7 cellular contexts compared by ENCODE assay signal in the genomic region with DNA sequence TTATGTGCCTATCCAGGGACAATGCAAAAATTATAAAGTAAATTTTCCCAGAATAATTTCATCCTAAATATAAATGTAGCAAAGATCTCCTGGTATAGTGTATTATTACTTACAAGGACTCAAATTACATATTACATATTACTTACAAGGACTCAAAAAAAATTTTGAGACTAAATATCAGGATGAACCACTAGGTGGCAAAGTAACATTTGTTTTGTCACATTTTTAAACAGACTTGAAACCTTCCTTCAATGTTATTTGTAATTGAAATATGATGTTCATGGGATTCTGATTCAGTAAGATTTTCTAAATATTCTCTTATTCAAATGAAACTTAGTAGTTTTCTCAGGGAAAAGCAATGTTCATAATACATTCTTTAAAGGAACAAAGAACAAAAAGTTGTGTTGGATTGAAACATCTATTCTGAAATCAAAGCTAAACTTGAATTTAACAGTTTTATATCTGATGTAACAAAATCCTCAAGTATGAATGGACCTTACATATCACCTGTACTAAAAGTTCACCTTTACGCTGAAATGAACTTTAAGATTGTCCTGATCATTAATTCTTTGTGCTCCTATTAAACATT.
DNase-seq lines count a peak whose midpoint lies in the region; ATAC-seq and TF ChIP-seq lines count a peak whose summit lies in the region.

No MANE protein-coding gene starts in this region.

- no peak overlapping the region for H3K27ac Mint-ChIP-seq in activated naive CD4-positive, alpha-beta T cell treated with anti-CD3 and anti-CD28 coated beads for 36 hours

- ATAC-seq in GM18498 (IDR thresholded peaks at IDR 0.05; ENCODE audit: unreplicated experiment): no peak

- no peaks in the 10 kb centered on the region for H3K4me1 Mint-ChIP-seq in activated naive CD4-positive, alpha-beta T cell treated with anti-CD3 and anti-CD28 coated beads for 36 hours (ENCODE audit: low read depth)

- H3K36me3 Mint-ChIP-seq in activated naive CD4-positive, alpha-beta T cell treated with anti-CD3 and anti-CD28 coated beads for 36 hours (ENCODE audit: low read depth): no peaks in the 10 kb centered on the region

- intact Hi-C loops in activated naive CD4-positive, alpha-beta T cell treated with anti-CD3 and anti-CD28 coated beads for 36 hours (cut with micrococcal nuclease): loop anchor here (1.0 to 2.0 kb wide), 5 partner anchors 34 to 599 kb away; no protein-coding TSS in a partner anchor

- H3K4me3 Mint-ChIP-seq in activated naive CD4-positive, alpha-beta T cell treated with anti-CD3 and anti-CD28 coated beads for 36 hours: no peak overlapping the region

- DNase-seq in GM06990 (ENCODE audit: extremely low read depth, insufficient read length) (no peak), LHCN-M2 (ENCODE audit: low read depth) (peak; percentile 81), RPMI7951 (ENCODE audit: low read depth) (peak; percentile 36), fibroblast of peridontal ligament (ENCODE audit: extremely low read depth) (peak; percentile 95), retinal pigment epithelial cell (ENCODE audit: low read depth) (peak; percentile 47)
- DNase-seq in activated naive CD4-positive, alpha-beta T cell treated with anti-CD3 and anti-CD28 coated beads for 36 hours: no peak

- H3K4me3 ChIP-seq in GM06990 (replicated peaks; ENCODE audit: low read depth, low read length) (no peak overlapping the region), retinal pigment epithelial cell (ENCODE audit: low read length) (no peak overlapping the region)

- no peaks in the 10 kb centered on the region for H3K27me3 ChIP-seq in GM06990 (replicated peaks; ENCODE audit: control insufficient read depth, insufficient read depth, low read length)

- peaks cover under 1% of the 10 kb centered on the region for H3K9me3 Mint-ChIP-seq in activated naive CD4-positive, alpha-beta T cell treated with anti-CD3 and anti-CD28 coated beads for 36 hours

- no peaks in the 10 kb centered on the region for H3K27me3 Mint-ChIP-seq in activated naive CD4-positive, alpha-beta T cell treated with anti-CD3 and anti-CD28 coated beads for 36 hours (ENCODE audit: low read depth)

- no peaks in the 10 kb centered on the region for H3K36me3 ChIP-seq in GM06990 (ENCODE audit: control insufficient read depth, insufficient read depth, low read length)

- CTCF ChIA-PET in activated naive CD4-positive, alpha-beta T cell treated with anti-CD3 and anti-CD28 coated beads for 36 hours (lab: Charles Lee): interaction anchor here (0.5 to 2.1 kb wide), 7 partner anchors 37 to 602 kb away, joined by 3 to 5 read pairs (median 4); no protein-coding TSS in a partner anchor

- TF ChIP-seq CTCF in GM06990 (IDR thresholded peaks at IDR 0.05; ENCODE audit: insufficient read depth, low read length, poor library complexity, severe bottlenecking): peak; percentile 32
- TF ChIP-seq CTCF in retinal pigment epithelial cell (conservative IDR thresholded peaks at IDR 0.05; ENCODE audit: low read depth, low read length): peak; percentile 37

Comparison
In these comparisons a context has a peak if more than half of its experiments do, and no peak if none do; other contexts are left out.
1. DNase-seq: peak in LHCN-M2 (single experiment), RPMI7951 (single experiment), fibroblast of peridontal ligament (single experiment) and retinal pigment epithelial cell (single experiment); none in GM06990 (single experiment) and activated naive CD4-positive, alpha-beta T cell treated with anti-CD3 and anti-CD28 coated beads for 36 hours (single experiment).